In genomic region chr6:110690106-110690654, GRCh38 we compare ENCODE assay signal across 18 cellular contexts.
DNase-seq lines count a peak whose midpoint lies in the region; ATAC-seq, FAIRE-seq and TF ChIP-seq lines count a peak whose summit lies in the region.
"Had no signal": no experiment of that assay in that cellular context is flagged by ENCODE, and none has a peak within 500 bp of the region (broad histone marks: within the 10 kb centered on the region; RNA-seq: fewer than 3 reads in every experiment).

No MANE protein-coding gene starts in this region.

- BruUV-seq in Panc1 (replicated peaks; lab: Mats Ljungman, UMichigan): no TSS peak

- H3K27me3 ChIP-seq in BLaER1 (no peaks in the 10 kb centered on the region), Panc1 (ENCODE audit: control insufficient read depth, insufficient read depth, low read length) (no peaks in the 10 kb centered on the region), H1 (replicated peaks in 1 of 4; ENCODE audit: control insufficient read depth in 3 of 4, extremely low read depth in 1 of 4, insufficient read depth in 3 of 4, low read length in 3 of 4) (no peaks in the 10 kb centered on the region), trophoblast cell (ENCODE audit: insufficient read depth, low read length) (no peaks in the 10 kb centered on the region), ovary (no peaks in the 10 kb centered on the region)

- H4K20me1 ChIP-seq in BLaER1 (peaks cover 42% of the 10 kb centered on the region), H1 (replicated peaks in 1 of 2; ENCODE audit: control insufficient read depth in 1 of 2, insufficient read depth in 2 of 2, low read length in 2 of 2) (peaks cover 0 to 1% of the 10 kb centered on the region in 2 experiments)

- TF ChIP-seq EP300 in H1 (IDR thresholded peaks at IDR 0.05; ENCODE audit: borderline replicate concordance in 1 of 2, low read depth in 2 of 2, low read length in 2 of 2) (no peak), ovary (IDR thresholded peaks at IDR 0.05) (no peak)

- WGBS in H1 (ENCODE audit: extremely low coverage in 1 of 2, insufficient coverage in 1 of 2, insufficient read length in 1 of 2, insufficient replicate concordance in 2 of 2, low coverage in 1 of 2, low lambda C conversion rate in 2 of 2, missing lambda C conversion rate in 1 of 2), 2 experiments: 87% methylated on average over 3 of the region's 3 CpGs; no CpG with 5 or more reads in 1 of the 2 experiments
- no CpG with 5 or more reads among the region's 3 CpGs for WGBS in trophoblast cell (ENCODE audit: extremely low coverage, insufficient coverage, insufficient read length)
- 90 to 91% (median 90%) methylated on average over 3 of the region's 3 CpGs for WGBS in ovary, 3 donors

- CTCF ChIA-PET in Panc1 (lab: Charles Lee): no interaction called here
- CTCF ChIA-PET in H1 (lab: Charles Lee; ENCODE audit: partially characterized antibody): interaction anchor here (0.7 to 1.4 kb wide), 5 partner anchors 9 to 189 kb away, joined by 3 to 4 read pairs (median 3); no protein-coding TSS in a partner anchor

- H3K79me2 ChIP-seq in H1 (ENCODE audit: control insufficient read depth in 1 of 2, insufficient read depth in 2 of 2, low read length in 2 of 2): peaks cover 0 to 2% of the 10 kb centered on the region in 2 experiments; a peak in 1 of 4 replicates
- peaks cover 2% of the 10 kb centered on the region for H3K79me2 ChIP-seq in trophoblast cell (ENCODE audit: control insufficient read depth, insufficient read depth, low read length, poor library complexity)

- no peak overlapping the region for H2BK15ac ChIP-seq in H1 (ENCODE audit: low read length)

- no peak overlapping the region for H2BK12ac ChIP-seq in H1 (ENCODE audit: low read depth, low read length)
- no peak overlapping the region for H2BK12ac ChIP-seq in trophoblast cell (ENCODE audit: low read length)

- in situ Hi-C loops in Panc1 (cut with HindIII; ENCODE audit: low pct_unique_long_range_greater_than_20kb, low sequenced_read_pairs): no loop called here

- H3K79me1 ChIP-seq in H1 (ENCODE audit: low read depth, low read length) (peaks cover 2% of the 10 kb centered on the region; the same call in 1 of the 2 replicates), trophoblast cell (ENCODE audit: low read length) (peaks cover 3% of the 10 kb centered on the region)

- H2BK120ac ChIP-seq in H1 (replicated peaks; ENCODE audit: low read depth, low read length) (no peak overlapping the region), trophoblast cell (ENCODE audit: insufficient read depth, low read length, poor library complexity) (peak overlapping the region; percentile 35)

- H3K23me2 ChIP-seq in H1 (ENCODE audit: low read depth, low read length): no peaks in the 10 kb centered on the region

- no peak overlapping the region for H4K5ac ChIP-seq in H1 (ENCODE audit: insufficient read length, low read depth, low read length)

- H3K36me3 ChIP-seq in BLaER1 (peaks cover 39% of the 10 kb centered on the region), Panc1 (ENCODE audit: control insufficient read depth, insufficient read depth, low read length) (no peaks in the 10 kb centered on the region), H1 (ENCODE audit: control insufficient read depth in 2 of 4, insufficient read depth in 4 of 4, low read length in 3 of 4) (no peaks in the 10 kb centered on the region), trophoblast cell (ENCODE audit: control insufficient read depth in 1 of 2, insufficient read depth in 2 of 2, low read length in 2 of 2) (peaks cover 0 to 2% of the 10 kb centered on the region in 2 experiments), ovary (no peaks in the 10 kb centered on the region)

- H2BK5ac ChIP-seq in H1 (ENCODE audit: low read depth, low read length) (no peak overlapping the region), trophoblast cell (ENCODE audit: low read depth, low read length, poor library complexity) (no peak overlapping the region)

- H3K4me1 ChIP-seq in BLaER1: peaks cover 38% of the 10 kb centered on the region
- peaks cover 6% of the 10 kb centered on the region; the same call in 1 of the 2 replicates for H3K4me1 ChIP-seq in Panc1 (ENCODE audit: control insufficient read depth, insufficient read depth, low read length)
- H3K4me1 ChIP-seq in H1 (replicated peaks in 1 of 4; ENCODE audit: control insufficient read depth in 3 of 4, insufficient read depth in 4 of 4, low read length in 3 of 4): peaks cover 0 to 13% (median 5%) of the 10 kb centered on the region in 4 experiments; a peak in 4 of 7 replicates
- peaks cover 9 to 25% of the 10 kb centered on the region in 2 experiments for H3K4me1 ChIP-seq in trophoblast cell (ENCODE audit: control insufficient read depth in 1 of 2, insufficient read depth in 2 of 2, low read length in 2 of 2)
- no peaks in the 10 kb centered on the region for H3K4me1 ChIP-seq in ovary (ENCODE audit: insufficient read depth)

- no peak overlapping the region for H4K12ac ChIP-seq in trophoblast cell (ENCODE audit: low read depth, low read length)

- no peak for TF ChIP-seq POLR2A in H1 (IDR thresholded peaks at IDR 0.05; ENCODE audit: control extremely low read depth in 1 of 2, low read depth in 2 of 2, low read length in 2 of 2)
- no peak for TF ChIP-seq POLR2A in ovary (IDR thresholded peaks at IDR 0.05)

- H3K27ac ChIP-seq in BLaER1: no peak overlapping the region
- no peak overlapping the region for H3K27ac ChIP-seq in Panc1 (ENCODE audit: low read length)
- H3K27ac ChIP-seq in H1 (ENCODE audit: low read depth, low read length): no peak overlapping the region
- H3K27ac ChIP-seq in trophoblast cell (ENCODE audit: low read depth, low read length): peak overlapping the region; percentile 83
- H3K27ac ChIP-seq in ovary: no peak overlapping the region
- H3K27ac ChIP-seq: GM23248 had no signal

- H3K9me3 ChIP-seq in BLaER1: peaks cover 20% of the 10 kb centered on the region
- no peaks in the 10 kb centered on the region for H3K9me3 ChIP-seq in Panc1 (ENCODE audit: control insufficient read depth, insufficient read depth, low read depth, low read length)
- no peaks in the 10 kb centered on the region for H3K9me3 ChIP-seq in H1 (ENCODE audit: insufficient read depth in 2 of 2, low read depth in 1 of 2, low read length in 1 of 2)
- no peaks in the 10 kb centered on the region for H3K9me3 ChIP-seq in trophoblast cell (ENCODE audit: insufficient read depth, low read depth, low read length)
- H3K9me3 ChIP-seq in ovary: no peaks in the 10 kb centered on the region

- H2AK5ac ChIP-seq in H1 (ENCODE audit: low read depth, low read length) (no peak overlapping the region), trophoblast cell (ENCODE audit: low read length) (no peak overlapping the region)

- H4K91ac ChIP-seq in H1 (replicated peaks; ENCODE audit: insufficient read length, low read length): no peak overlapping the region
- peak overlapping the region; percentile 12 for H4K91ac ChIP-seq in trophoblast cell (ENCODE audit: low read depth, low read length)

- H2AFZ ChIP-seq in H1 (ENCODE audit: low read length): no peak overlapping the region
- H2AFZ ChIP-seq in trophoblast cell (ENCODE audit: insufficient read depth, low read length, poor library complexity): no peak overlapping the region
- H2AFZ ChIP-seq: GM23248 had no signal

- DNase-seq in Panc1 (ENCODE audit: low read depth, low spot score) (no peak), H1 (ENCODE audit: low read depth in 1 of 2, low spot score in 2 of 2) (no peak), trophoblast cell (peak; percentile 85 to 92), GOT3 (lab: John Stamatoyannopoulos, UW) (no peak), GDM1 (lab: John Stamatoyannopoulos, UW) (no peak), ovary (no peak)
- DNase-seq: AML-193; C1 segment of cervical spinal cord; CD4-positive, alpha-beta memory T cell; EL; GM23248; H9; IMR-90; KBM-7 had no signal

- H4K8ac ChIP-seq in H1 (ENCODE audit: extremely low read depth, insufficient read depth, low read length) (no peak overlapping the region), trophoblast cell (ENCODE audit: low read depth, low read length) (no peak overlapping the region)

- TF ChIP-seq CTCF in Panc1 (IDR thresholded peaks at IDR 0.05) (no peak), H1 (IDR thresholded peaks at IDR 0.05; ENCODE audit: control extremely low read depth in 1 of 3, insufficient read depth in 1 of 3, low read depth in 1 of 3, low read length in 3 of 3) (no peak), ovary (IDR thresholded peaks at IDR 0.05) (no peak)

- POLR2A ChIA-PET in Panc1 (lab: Charles Lee): no interaction called here
- POLR2A ChIA-PET in H1 (lab: Charles Lee; ENCODE audit: partially characterized antibody): interaction anchor here (3.6 kb wide), 1 partner anchor 184 kb away, joined by 17 read pairs; the partner anchor contains the start of gene AMD1

- no peak overlapping the region for H2BK20ac ChIP-seq in H1 (ENCODE audit: low read length)

- H3K14ac ChIP-seq in H1 (ENCODE audit: insufficient read length) (no peak overlapping the region), trophoblast cell (ENCODE audit: low read length) (peak overlapping the region; percentile 6)

- H3K56ac ChIP-seq in H1 (replicated peaks; ENCODE audit: insufficient read length, low read depth, low read length): no peak overlapping the region

- H3K4me3 ChIP-seq in BLaER1: no peak overlapping the region
- no peak overlapping the region for H3K4me3 ChIP-seq in Panc1 (ENCODE audit: low read depth in 2 of 2, low read length in 2 of 2)
- no peak overlapping the region for H3K4me3 ChIP-seq in H1 (ENCODE audit: extremely low read depth in 1 of 4, insufficient read depth in 2 of 4, low read depth in 3 of 4, low read length in 4 of 4)
- no peak overlapping the region for H3K4me3 ChIP-seq in trophoblast cell (ENCODE audit: low read depth, low read length)
- H3K4me3 ChIP-seq in ovary: no peak overlapping the region
- H3K4me3 ChIP-seq: GM23248 had no signal

- no peak overlapping the region for H3K18ac ChIP-seq in H1 (ENCODE audit: extremely low read depth, low read length)
- no peak overlapping the region for H3K18ac ChIP-seq in trophoblast cell (ENCODE audit: low read length)

- FAIRE-seq in H1 (lab: Jason Lieb, UNC): no peak
- FAIRE-seq: G401.6, GM12892 had no signal

- intact Hi-C loops in Panc1 (cut with micrococcal nuclease; ENCODE audit: unreplicated experiment) (no loop called here), ovary (cut with DNase I) (no loop called here)

- no peak for TF ChIP-seq RAD21 in H1 (IDR thresholded peaks at IDR 0.05 in 1 of 2, conservative IDR thresholded peaks at IDR 0.05 in 1 of 2; ENCODE audit: low read depth in 2 of 2, low read length in 2 of 2)

- H3K23ac ChIP-seq in H1 (ENCODE audit: insufficient read length) (no peak overlapping the region), trophoblast cell (ENCODE audit: low read length) (peak overlapping the region; percentile 15)

- H3K4ac ChIP-seq in H1 (replicated peaks; ENCODE audit: insufficient read length, low read depth, low read length) (no peak overlapping the region), trophoblast cell (ENCODE audit: low read depth, low read length) (no peak overlapping the region)

- peak overlapping the region; percentile 72 for H3K4me2 ChIP-seq in BLaER1
- H3K4me2 ChIP-seq in H1 (ENCODE audit: insufficient read depth in 1 of 2, low read depth in 2 of 2, low read length in 2 of 2): no peak overlapping the region
- no peak overlapping the region for H3K4me2 ChIP-seq in trophoblast cell (ENCODE audit: low read length)

- ATAC-seq in Panc1: peak; percentile 39
- no peak for ATAC-seq in GM19463 (IDR thresholded peaks at IDR 0.05; ENCODE audit: unreplicated experiment)

- no peak overlapping the region for H3K9ac ChIP-seq in BLaER1
- H3K9ac ChIP-seq in H1 (replicated peaks in 1 of 4; ENCODE audit: extremely low read depth in 1 of 4, low read depth in 3 of 4, low read length in 3 of 4): no peak overlapping the region
- H3K9ac ChIP-seq in trophoblast cell (ENCODE audit: low read length): no peak overlapping the region
- H3K9ac ChIP-seq: GM23248 had no signal

Comparison
In these comparisons a context has a peak if more than half of its experiments do, and no peak if none do; other contexts are left out.
1. DNase-seq: peak in trophoblast cell (2 of 2); none in Panc1 (single experiment), H1 (0 of 2), GOT3 (single experiment), GDM1 (single experiment) and ovary (0 of 5).